Comparison of ENCODE assay signal across 9 cellular contexts in genomic region chr19:35719402-35720162, GRCh38. TPM values are rescaled to one million over a fixed set of nuclear protein-coding genes. Genes with fewer than 3 reads are reported as not detected.
DNase-seq lines count a peak whose midpoint lies in the region; TF ChIP-seq lines count a peak whose summit lies in the region.
"Had no signal": no experiment of that assay in that cellular context is flagged by ENCODE, and none has a peak within 500 bp of the region (broad histone marks: within the 10 kb centered on the region; RNA-seq: fewer than 3 reads in every experiment).

No MANE protein-coding gene starts in this region.

- peaks cover 25% of the 10 kb centered on the region for H3K4me1 Mint-ChIP-seq in T-helper 1 cell treated with Interleukin-12 subunit alpha and Interleukin-12 subunit beta and Interleukin-4 antibody, amounts not matched to agents 30 μg/mL and 1 μg/mL, for 36 hours (ENCODE audit: low read depth)

- DNase-seq in T-helper 1 cell (no peak), fibroblast of the aortic adventitia (ENCODE audit: low read depth) (no peak), nucleus accumbens (lab: John Stamatoyannopoulos, UW) (no peak), iPS-NIHi11 (ENCODE audit: low spot score) (no peak)
- no peak for DNase-seq in stimulated activated CD4-positive, alpha-beta T cell treated with anti-CD3 and anti-CD28 coated beads, Interleukin-2, amount 100 ng/mL, for 48 hours
- DNase-seq: ACHN had no signal

- peak overlapping the region; percentile 87 for H3K4me3 ChIP-seq in fibroblast of the aortic adventitia (ENCODE audit: low read depth, low read length)
- H3K4me3 ChIP-seq in skeletal muscle satellite cell (ENCODE audit: low read length), result peak overlapping the region; percentile 99

- H3K27ac Mint-ChIP-seq in T-helper 1 cell treated with Interleukin-12 subunit alpha and Interleukin-12 subunit beta and Interleukin-4 antibody, amounts not matched to agents 30 μg/mL and 1 μg/mL, for 36 hours, result peak overlapping the region; percentile 94

- H3K4me2 ChIP-seq in skeletal muscle satellite cell (ENCODE audit: low read length), result peak overlapping the region; percentile 87

- H3K9me3 Mint-ChIP-seq in T-helper 1 cell treated with Interleukin-12 subunit alpha and Interleukin-12 subunit beta and Interleukin-4 antibody, amounts not matched to agents 30 μg/mL and 1 μg/mL, for 36 hours, result no peaks in the 10 kb centered on the region

- TF ChIP-seq CTCF in VCaP (conservative IDR thresholded peaks at IDR 0.05), result no peak
- no peak for TF ChIP-seq CTCF in fibroblast of the aortic adventitia (IDR thresholded peaks at IDR 0.05; ENCODE audit: insufficient read depth, low read length)

- peak overlapping the region; percentile 91 for H3K9ac ChIP-seq in skeletal muscle satellite cell (ENCODE audit: low read depth, low read length)

- no peaks in the 10 kb centered on the region for H3K27me3 ChIP-seq in skeletal muscle satellite cell (ENCODE audit: control insufficient read depth, insufficient read depth, low read length)

- peaks cover 37% of the 10 kb centered on the region for H3K36me3 Mint-ChIP-seq in T-helper 1 cell treated with Interleukin-12 subunit alpha and Interleukin-12 subunit beta and Interleukin-4 antibody, amounts not matched to agents 30 μg/mL and 1 μg/mL, for 36 hours (ENCODE audit: low read depth)

- peak overlapping the region; percentile 95 for H3K4me3 Mint-ChIP-seq in T-helper 1 cell treated with Interleukin-12 subunit alpha and Interleukin-12 subunit beta and Interleukin-4 antibody, amounts not matched to agents 30 μg/mL and 1 μg/mL, for 36 hours

- H3K36me3 ChIP-seq in skeletal muscle satellite cell (ENCODE audit: insufficient read depth, low read length), result peaks cover 39% of the 10 kb centered on the region

- H3K27ac ChIP-seq in VCaP, result peak overlapping the region; percentile 98

- peaks cover 23% of the 10 kb centered on the region for H3K4me1 ChIP-seq in skeletal muscle satellite cell (ENCODE audit: control insufficient read depth, insufficient read depth, low read length)

- H3K9me3 ChIP-seq in skeletal muscle satellite cell (replicated peaks; ENCODE audit: low read length), result no peaks in the 10 kb centered on the region

- H3K27me3 Mint-ChIP-seq in T-helper 1 cell treated with Interleukin-12 subunit alpha and Interleukin-12 subunit beta and Interleukin-4 antibody, amounts not matched to agents 30 μg/mL and 1 μg/mL, for 36 hours (ENCODE audit: low read depth), result no peaks in the 10 kb centered on the region

RNA-seq across cellular contexts. Expression of gene KMT2B, which starts 1.8 kb away (rescaled TPM):
- 6.8 and 14.9 TPM in 2 replicates for total RNA-seq in fibroblast of the aortic adventitia (ENCODE audit: low replicate concordance)
- 4.8 and 6.1 TPM in 2 replicates for total RNA-seq in skeletal muscle satellite cell (2012; rRNA removed)

RNA-seq across cellular contexts. Expression of gene ZBTB32, which starts 15.2 kb away (rescaled TPM):
- total RNA-seq in fibroblast of the aortic adventitia (ENCODE audit: low replicate concordance), result not detected in 2 replicates
- not detected in 2 replicates for total RNA-seq in skeletal muscle satellite cell (2012; rRNA removed)

RNA-seq across cellular contexts. Expression of gene IGFLR1, which starts 22.7 kb away (rescaled TPM):
- total RNA-seq in fibroblast of the aortic adventitia (ENCODE audit: low replicate concordance), result 1.3 and 1.9 TPM in 2 replicates
- total RNA-seq in skeletal muscle satellite cell (2012; rRNA removed), result 0.51 and 0.66 TPM in 2 replicates

RNA-seq across cellular contexts. Expression of gene U2AF1L4, which starts 25.6 kb away (rescaled TPM):
- total RNA-seq in fibroblast of the aortic adventitia (ENCODE audit: low replicate concordance), result 5.8 and 7.1 TPM in 2 replicates
- 2.4 and 9.1 TPM in 2 replicates for total RNA-seq in skeletal muscle satellite cell (2012; rRNA removed)

RNA-seq across cellular contexts. Expression of gene PSENEN, which starts 25.9 kb away (rescaled TPM):
- 14.7 and 19.5 TPM in 2 replicates for total RNA-seq in fibroblast of the aortic adventitia (ENCODE audit: low replicate concordance)
- 9.9 and 19.4 TPM in 2 replicates for total RNA-seq in skeletal muscle satellite cell (2012; rRNA removed)
